Comparison of ENCODE assay signal across 12 cellular contexts in the genomic region with DNA sequence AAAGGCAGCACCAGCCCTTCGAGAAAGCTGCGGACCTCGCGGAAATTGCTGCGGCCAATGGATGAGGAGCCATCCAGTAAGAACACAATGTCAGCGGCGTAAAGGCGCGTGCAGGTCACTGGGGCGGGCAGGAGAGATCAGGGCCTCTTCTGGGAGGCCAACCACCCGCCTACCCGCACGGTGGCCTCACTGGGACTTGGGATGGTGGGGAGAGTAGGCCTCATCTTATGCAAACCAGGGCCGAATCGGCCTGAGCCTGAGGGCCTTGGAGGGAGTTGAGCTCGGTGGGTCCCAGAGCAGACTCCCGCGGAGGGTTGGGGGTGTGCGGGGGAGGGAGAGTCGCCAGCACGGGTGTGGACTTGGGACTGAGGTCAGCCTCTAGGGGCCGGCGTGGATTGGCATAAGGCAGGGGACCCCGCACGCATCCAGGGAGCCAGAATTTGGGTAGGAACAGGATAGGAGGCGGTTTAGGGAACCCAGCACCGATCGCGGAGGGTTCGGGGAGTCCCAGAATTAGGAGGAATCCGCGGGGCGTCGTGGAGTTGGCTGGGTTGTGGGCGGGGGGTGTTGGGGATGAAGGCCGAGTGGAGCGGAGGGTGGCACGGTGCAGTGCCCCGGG. TPM values are rescaled to one million over a fixed set of nuclear protein-coding genes. Genes with fewer than 3 reads are reported as not detected.
DNase-seq lines count a peak whose midpoint lies in the region; ATAC-seq and TF ChIP-seq lines count a peak whose summit lies in the region.
"Had no signal": no experiment of that assay in that cellular context is flagged by ENCODE, and none has a peak within 500 bp of the region (broad histone marks: within the 10 kb centered on the region; RNA-seq: fewer than 3 reads in every experiment).

No MANE protein-coding gene starts in this region.

- peaks cover 14% of the 10 kb centered on the region for H3K4me1 Mint-ChIP-seq in memory B cell
- peaks cover 32% of the 10 kb centered on the region for H3K4me1 Mint-ChIP-seq in type B pancreatic cell (ENCODE audit: unreplicated experiment)

- H3K36me3 ChIP-seq in heart left ventricle, result peaks cover 0 to 22% (median 8%) of the 10 kb centered on the region in 9 donors
- peaks cover 1% of the 10 kb centered on the region for H3K36me3 ChIP-seq in urinary bladder (ENCODE audit: insufficient read depth)

- H3K4me3 ChIP-seq in heart left ventricle, result peak overlapping the region in 11 of 12 donors; percentile 6 to 53 (median 42)
- peak overlapping the region; percentile 72 for H3K4me3 ChIP-seq in coronary artery
- H3K4me3 ChIP-seq in urinary bladder (ENCODE audit: low read depth, low read length), result peak overlapping the region; percentile 38

- in situ Hi-C loops in G401 (cut with HindIII; ENCODE audit: low sequenced_read_pairs), result no loop called here

- ATAC-seq in heart left ventricle, result no peak
- peak; percentile 5 for ATAC-seq in memory B cell (ENCODE audit: low read depth)

- no peaks in the 10 kb centered on the region for H3K9me3 ChIP-seq in heart left ventricle

- H3K9me3 Mint-ChIP-seq in memory B cell, result no peaks in the 10 kb centered on the region
- H3K9me3 Mint-ChIP-seq in type B pancreatic cell, result no peaks in the 10 kb centered on the region

- TF ChIP-seq POLR2A in heart left ventricle (IDR thresholded peaks at IDR 0.05), result no peak

- H3K27ac ChIP-seq in heart left ventricle (peak overlapping the region in 2 of 12 donors; percentile 33 to 91), coronary artery (peak overlapping the region in 1 of 2 donors; percentile 96), urinary bladder (ENCODE audit: low read depth) (no peak overlapping the region)
- H3K27ac ChIP-seq: C4-2B had no signal

- H3K4me3 Mint-ChIP-seq in memory B cell (peak overlapping the region; percentile 53), type B pancreatic cell (no peak overlapping the region)

- peaks cover 27% of the 10 kb centered on the region for H3K27me3 Mint-ChIP-seq in memory B cell
- H3K27me3 Mint-ChIP-seq in type B pancreatic cell, result peaks cover 3% of the 10 kb centered on the region

- no peak for TF ChIP-seq CTCF in heart left ventricle (IDR thresholded peaks at IDR 0.05)
- TF ChIP-seq CTCF in coronary artery (IDR thresholded peaks at IDR 0.05), result no peak
- no peak for TF ChIP-seq CTCF in type B pancreatic cell (conservative IDR thresholded peaks at IDR 0.05)

- WGBS in heart left ventricle, 4 donors, result 44 to 53% (median 50%) methylated on average over 34 to 39 of the region's 39 CpGs
- WGBS in urinary bladder, result 31% methylated on average over 39 of the region's 39 CpGs

- peaks cover 6 to 55% (median 47%) of the 10 kb centered on the region in 12 donors for H3K4me1 ChIP-seq in heart left ventricle
- H3K4me1 ChIP-seq in urinary bladder (ENCODE audit: insufficient read depth), result no peaks in the 10 kb centered on the region

- H3K36me3 Mint-ChIP-seq in memory B cell, result peaks cover 14% of the 10 kb centered on the region
- H3K36me3 Mint-ChIP-seq in type B pancreatic cell, result peaks cover 13% of the 10 kb centered on the region

- DNase-seq in heart left ventricle (peak in 1 of 5 donors; percentile 63), cardiac septum (ENCODE audit: low spot score) (no peak), coronary artery (ENCODE audit: low spot score) (no peak), memory B cell (ENCODE audit: low spot score in 2 of 2) (no peak), NCI-H2029 treated with DMSO at 0.1 percent for 48 hours (lab: John Stamatoyannopoulos, UW) (no peak), G401 (ENCODE audit: low spot score) (no peak), type B pancreatic cell (ENCODE audit: extremely low spot score, unreplicated experiment) (no peak)
- DNase-seq: activated CD8-positive, alpha-beta memory T cell treated with anti-CD3 and anti-CD28 coated beads, Interleukin-2, amount 50 U/mL, for 48 hours had no signal

- H3K27me3 ChIP-seq in heart left ventricle, result peaks cover 0 to 17% (median 0%) of the 10 kb centered on the region in 9 donors

- intact Hi-C loops in heart left ventricle (cut with DNase I) (loop anchor here in 2 of 10 donors (5.0 kb wide), 1 partner anchor 32 kb away; a partner anchor contains a TSS), cardiac septum (cut with DNase I) (no loop called here)

- H3K27ac Mint-ChIP-seq in memory B cell (no peak overlapping the region), type B pancreatic cell (no peak overlapping the region)

RNA-seq across cellular contexts. Expression of a gene that starts 0.6 kb away (rescaled TPM):
- total RNA-seq in heart left ventricle (10 to 100 TPM in 6 of 9 donors, 1 to 10 TPM in 3; 2.4 to 25.2 (median 11.5) TPM), cardiac septum (26.5 TPM), urinary bladder (20.0 TPM), type B pancreatic cell (ENCODE audit: low replicate concordance) (17.6 and 32.3 TPM in 2 replicates)
- polyA plus RNA-seq in heart left ventricle (10 to 100 TPM in 1 of 2 donors, 1 to 10 TPM in 1; 4.8 to 18.5 TPM), urinary bladder (19.7 TPM)
- 0.12 and 0.34 TPM in 2 replicates for total RNA-seq in G401 (2014; rRNA removed; shearing (Covaris generic))

RNA-seq across cellular contexts. Expression of a gene that starts 14.9 kb away (rescaled TPM):
- total RNA-seq in heart left ventricle (1,000 to 10,000 TPM in 5 of 9 donors, 100 to 1,000 TPM in 4; 580 to 2,191 (median 1,008) TPM), cardiac septum (753 TPM), urinary bladder (82.4 TPM), type B pancreatic cell (ENCODE audit: low replicate concordance) (273 and 324 TPM in 2 replicates)
- polyA plus RNA-seq in heart left ventricle (1,000 to 10,000 TPM in 1 of 2 donors, 100 to 1,000 TPM in 1; 802 to 1,337 TPM), urinary bladder (282 TPM)
- 474 and 540 TPM in 2 replicates for total RNA-seq in G401 (2014; rRNA removed; shearing (Covaris generic))

RNA-seq across cellular contexts. Expression of a gene that starts 27.0 kb away (rescaled TPM):
- total RNA-seq in heart left ventricle, result not detected
- not detected for polyA plus RNA-seq in heart left ventricle
- total RNA-seq in cardiac septum, result not detected
- not detected for total RNA-seq in urinary bladder
- polyA plus RNA-seq in urinary bladder, result not detected
- not detected in 2 replicates for total RNA-seq in G401 (2014; rRNA removed; shearing (Covaris generic))
- not detected in 2 replicates for total RNA-seq in type B pancreatic cell (ENCODE audit: low replicate concordance)
- total RNA-seq: endothelial cell of umbilical vein, posterior vena cava had no signal
- polyA plus RNA-seq: endothelial cell of umbilical vein had no signal

RNA-seq across cellular contexts. Expression of a gene that starts 31.0 kb away (rescaled TPM):
- total RNA-seq in heart left ventricle (under 1 TPM in 5 of 9 donors, not detected in 4; 0.23 to 0.35 (median 0.25) TPM), cardiac septum (0.48 TPM), urinary bladder (0.69 TPM), type B pancreatic cell (ENCODE audit: low replicate concordance) (0.72 and 0.83 TPM in 2 replicates)
- polyA plus RNA-seq in heart left ventricle (under 1 TPM; 0.11 to 0.15 TPM), urinary bladder (0.81 TPM)
- total RNA-seq in G401 (2014; rRNA removed; shearing (Covaris generic)), result not detected in 2 replicates
- total RNA-seq: endothelial cell of umbilical vein, posterior vena cava had no signal

RNA-seq across cellular contexts. Expression of a gene that starts 37.9 kb away (rescaled TPM):
- total RNA-seq in heart left ventricle (1 to 10 TPM in 5 of 9 donors, under 1 TPM in 4; 0.44 to 9.1 (median 1.0) TPM), cardiac septum (1.5 TPM), urinary bladder (4.7 TPM), type B pancreatic cell (ENCODE audit: low replicate concordance) (10.5 and 11.3 TPM in 2 replicates)
- polyA plus RNA-seq in heart left ventricle (1 to 10 TPM; 1.2 to 1.3 TPM), urinary bladder (2.4 TPM)
- 9.7 and 18.8 TPM in 2 replicates for total RNA-seq in G401 (2014; rRNA removed; shearing (Covaris generic))
